Comparison of ENCODE assay signal across 29 cellular contexts in the genomic region with DNA sequence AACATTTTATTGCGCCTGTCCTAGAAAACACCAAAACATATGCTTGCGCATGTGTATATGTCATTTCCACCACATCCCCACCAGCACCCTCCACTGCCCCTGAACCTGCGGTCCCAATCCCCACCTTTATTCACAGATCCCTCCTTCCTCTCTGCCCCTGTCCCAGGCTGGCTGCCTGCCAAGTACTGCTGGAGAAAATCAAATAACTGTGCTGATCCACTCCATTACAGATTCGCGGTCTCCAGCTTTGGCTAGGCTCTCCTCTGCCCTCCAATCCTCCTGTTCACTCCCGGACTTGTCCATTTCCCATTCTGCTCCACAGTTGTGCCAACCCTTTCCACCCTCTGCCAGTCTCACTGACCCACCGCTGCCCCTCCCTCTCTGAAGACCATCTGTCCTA. TPM values are rescaled to one million over a fixed set of nuclear protein-coding genes. Genes with fewer than 3 reads are reported as not detected.
DNase-seq lines count a peak whose midpoint lies in the region; ATAC-seq and TF ChIP-seq lines count a peak whose summit lies in the region.
"Had no signal": no experiment of that assay in that cellular context is flagged by ENCODE, and none has a peak within 500 bp of the region (broad histone marks: within the 10 kb centered on the region; RNA-seq: fewer than 3 reads in every experiment).

No MANE protein-coding gene starts in this region.

- no peaks in the 10 kb centered on the region for H3K27me3 ChIP-seq in BE2C
- H3K27me3 ChIP-seq: BLaER1 treated with 17β-estradiol and CSF1 and Interleukin-3, amounts not matched to agents 10 nM and 100 nM; pancreas; upper lobe of right lung had no signal

- H3K27me3 Mint-ChIP-seq in stimulated activated memory B cell treated with anti-CD40 and anti-IgM and Interleukin-4, amounts not matched to agents 10 μg/mL and 1 μg/mL and 100 μg/mL, for 72 hours, result peaks cover 57% of the 10 kb centered on the region

- H3K4me3 Mint-ChIP-seq in stimulated activated memory B cell treated with anti-CD40 and anti-IgM and Interleukin-4, amounts not matched to agents 10 μg/mL and 1 μg/mL and 100 μg/mL, for 72 hours, result no peak overlapping the region
- H3K4me3 Mint-ChIP-seq: activated CD4-positive, alpha-beta memory T cell treated with anti-CD3 and anti-CD28 coated beads, Interleukin-2, amount 10 ng/mL, durations not matched to agents 7 days and 5 days; activated naive CD8-positive, alpha-beta T cell; GM23338; neural crest cell had no signal

- no peaks in the 10 kb centered on the region for H3K4me1 Mint-ChIP-seq in stimulated activated memory B cell treated with anti-CD40 and anti-IgM and Interleukin-4, amounts not matched to agents 10 μg/mL and 1 μg/mL and 100 μg/mL, for 72 hours
- H3K4me1 Mint-ChIP-seq: activated CD4-positive, alpha-beta memory T cell treated with anti-CD3 and anti-CD28 coated beads, Interleukin-2, amount 10 ng/mL, durations not matched to agents 7 days and 5 days; GM23338 had no signal

- DNase-seq in BE2C, result peak; percentile 61
- peak; percentile 57 for DNase-seq in COLO668 (lab: John Stamatoyannopoulos, UW; ENCODE audit: unreplicated experiment)
- peak; percentile 49 for DNase-seq in NCI-H1105 treated with DMSO at 0.1 percent for 48 hours (lab: John Stamatoyannopoulos, UW)
- DNase-seq in NCI-H510A treated with DMSO at 0.1 percent for 48 hours (lab: John Stamatoyannopoulos, UW), result peak; percentile 89
- no peak for DNase-seq in ecto neural progenitor cell (ENCODE audit: low spot score)
- DNase-seq: activated CD4-positive, alpha-beta memory T cell treated with anti-CD3 and anti-CD28 coated beads, Interleukin-2, amount 10 ng/mL, durations not matched to agents 7 days and 5 days; activated CD4-positive, alpha-beta T cell treated with anti-CD3 and anti-CD28 coated beads for 1 hour; anterior cingulate cortex; Caco-2; gastrocnemius medialis; kidney; NCI-H1436; NK-92 treated with Interleukin-12 subunit alpha and Interleukin-12 subunit beta, amount 100 ng/mL, for 24 hours; small intestine; stimulated activated naive CD8-positive, alpha-beta T cell treated with anti-CD3 and anti-CD28 coated beads, Interleukin-15, Interleukin-2, amounts not matched to agents 100 U/mL and 50 U/mL, for 24 hours; T-helper 2 cell; upper lobe of right lung had no signal

- H3K36me3 Mint-ChIP-seq in stimulated activated memory B cell treated with anti-CD40 and anti-IgM and Interleukin-4, amounts not matched to agents 10 μg/mL and 1 μg/mL and 100 μg/mL, for 72 hours, result no peaks in the 10 kb centered on the region
- H3K36me3 Mint-ChIP-seq: activated naive CD8-positive, alpha-beta T cell had no signal

- no peak overlapping the region for H3K27ac Mint-ChIP-seq in stimulated activated memory B cell treated with anti-CD40 and anti-IgM and Interleukin-4, amounts not matched to agents 10 μg/mL and 1 μg/mL and 100 μg/mL, for 72 hours
- H3K27ac Mint-ChIP-seq: activated CD4-positive, alpha-beta memory T cell treated with anti-CD3 and anti-CD28 coated beads, Interleukin-2, amount 10 ng/mL, durations not matched to agents 7 days and 5 days; activated naive CD8-positive, alpha-beta T cell; activated T-helper 2 cell treated with anti-CD3 and anti-CD28 coated beads, Interferon-gamma antibody, Interleukin-2, Interleukin-4, amounts not matched to agents 10 μg/mL and 5 μg/mL and 100 μg/mL, durations not matched to agents 14 hours and 24 hours and 36 hours; GM23338 had no signal

- H3K36me3 ChIP-seq in BE2C, result no peaks in the 10 kb centered on the region
- H3K36me3 ChIP-seq: BLaER1 treated with 17β-estradiol and CSF1 and Interleukin-3, amounts not matched to agents 10 nM and 100 nM; gastrocnemius medialis; pancreas; upper lobe of right lung had no signal

- no peaks in the 10 kb centered on the region for H3K9me3 ChIP-seq in BE2C
- H3K9me3 ChIP-seq: BLaER1 treated with 17β-estradiol and CSF1 and Interleukin-3, amounts not matched to agents 10 nM and 100 nM; Caco-2; gastrocnemius medialis; pancreas; upper lobe of right lung had no signal

- ATAC-seq in stimulated activated memory B cell treated with anti-CD40 and anti-IgM and Interleukin-4, amounts not matched to agents 10 μg/mL and 1 μg/mL and 100 μg/mL, for 72 hours, result no peak
- ATAC-seq in HG03175 (IDR thresholded peaks at IDR 0.05; ENCODE audit: unreplicated experiment), result no peak
- ATAC-seq: gastrocnemius medialis; GM12878; pancreas; stimulated activated naive CD8-positive, alpha-beta T cell treated with anti-CD3 and anti-CD28 coated beads, Interleukin-15, Interleukin-2, amounts not matched to agents 100 U/mL and 50 U/mL, for 24 hours; upper lobe of right lung had no signal

- peaks cover 7% of the 10 kb centered on the region for H3K9me3 Mint-ChIP-seq in stimulated activated memory B cell treated with anti-CD40 and anti-IgM and Interleukin-4, amounts not matched to agents 10 μg/mL and 1 μg/mL and 100 μg/mL, for 72 hours
- H3K9me3 Mint-ChIP-seq: activated CD4-positive, alpha-beta memory T cell treated with anti-CD3 and anti-CD28 coated beads, Interleukin-2, amount 10 ng/mL, durations not matched to agents 7 days and 5 days; activated T-helper 2 cell treated with anti-CD3 and anti-CD28 coated beads, Interferon-gamma antibody, Interleukin-2, Interleukin-4, amounts not matched to agents 10 μg/mL and 5 μg/mL and 100 μg/mL, durations not matched to agents 14 hours and 24 hours and 36 hours; GM23338 had no signal

- H3K4me1 ChIP-seq in BE2C, result no peaks in the 10 kb centered on the region
- H3K4me1 ChIP-seq: Caco-2, gastrocnemius medialis, pancreas, upper lobe of right lung had no signal

- no peak for TF ChIP-seq CTCF in BE2C (IDR thresholded peaks at IDR 0.05; ENCODE audit: low read depth, low read length)

- H3K4me3 ChIP-seq in BE2C (ENCODE audit: low read depth, low read length), result no peak overlapping the region
- H3K4me3 ChIP-seq: BLaER1 treated with 17β-estradiol and CSF1 and Interleukin-3, amounts not matched to agents 10 nM and 100 nM; gastrocnemius medialis; GM12878; GM23338; pancreas; SK-N-MC; upper lobe of right lung had no signal

RNA-seq across cellular contexts. Expression of gene GJB5, which starts 59.3 kb away (rescaled TPM):
- polyA plus RNA-seq in BE2C (2012; ENCODE audit: insufficient read depth, insufficient read length, low read depth), result 0.43 TPM
- polyA plus RNA-seq: fibroblast of lung, GM12878, GM23338, liver, pancreas, small intestine had no signal
